In genomic region chr11:36421546-36422155, GRCh38 we compare ENCODE assay signal across 11 cellular contexts.
DNase-seq lines count a peak whose midpoint lies in the region; ATAC-seq and TF ChIP-seq lines count a peak whose summit lies in the region.
"Had no signal": no experiment of that assay in that cellular context is flagged by ENCODE, and none has a peak within 500 bp of the region (broad histone marks: within the 10 kb centered on the region; RNA-seq: fewer than 3 reads in every experiment).

No MANE protein-coding gene starts in this region.

- TF ChIP-seq CTCF in fibroblast of the aortic adventitia (IDR thresholded peaks at IDR 0.05; ENCODE audit: insufficient read depth, low read length) (no peak), esophagus squamous epithelium (IDR thresholded peaks at IDR 0.05) (no peak)

- peak overlapping the region; percentile 67 for H3K27ac Mint-ChIP-seq in T-helper 17 cell
- H3K27ac Mint-ChIP-seq in stimulated activated memory B cell treated with anti-CD40 and anti-IgM and Interleukin-4, amounts not matched to agents 10 μg/mL and 1 μg/mL and 100 μg/mL, for 72 hours: peak overlapping the region; percentile 74

- peak overlapping the region; percentile 20 for H3K4me3 Mint-ChIP-seq in activated T-cell treated with anti-CD3 and anti-CD28 coated beads, Interleukin-2, amount 50 U/mL, for 4 hours
- peak overlapping the region; percentile 50 for H3K4me3 Mint-ChIP-seq in T-helper 17 cell
- H3K4me3 Mint-ChIP-seq in stimulated activated memory B cell treated with anti-CD40 and anti-IgM and Interleukin-4, amounts not matched to agents 10 μg/mL and 1 μg/mL and 100 μg/mL, for 72 hours: no peak overlapping the region

- H3K9me3 Mint-ChIP-seq in activated T-cell treated with anti-CD3 and anti-CD28 coated beads, Interleukin-2, amount 50 U/mL, for 4 hours: no peaks in the 10 kb centered on the region
- no peaks in the 10 kb centered on the region for H3K9me3 Mint-ChIP-seq in stimulated activated memory B cell treated with anti-CD40 and anti-IgM and Interleukin-4, amounts not matched to agents 10 μg/mL and 1 μg/mL and 100 μg/mL, for 72 hours

- intact Hi-C loops in esophagus squamous epithelium (cut with DNase I): no loop called here

- H3K4me1 ChIP-seq in esophagus squamous epithelium: peaks cover 0 to 32% (median 9%) of the 10 kb centered on the region in 3 donors

- no peaks in the 10 kb centered on the region for H3K36me3 ChIP-seq in esophagus squamous epithelium
- H3K36me3 ChIP-seq: lower lobe of right lung, ovary had no signal

- H3K9me3 ChIP-seq in T-helper 17 cell (ENCODE audit: control insufficient read depth, low read length, poor library complexity, severe bottlenecking) (no peaks in the 10 kb centered on the region), esophagus squamous epithelium (no peaks in the 10 kb centered on the region)
- H3K9me3 ChIP-seq: lower lobe of right lung, ovary had no signal

- ATAC-seq in activated T-cell treated with anti-CD3 and anti-CD28 coated beads, Interleukin-2, amount 50 U/mL, for 4 hours: no peak
- no peak for ATAC-seq in T-helper 17 cell
- ATAC-seq in stimulated activated memory B cell treated with anti-CD40 and anti-IgM and Interleukin-4, amounts not matched to agents 10 μg/mL and 1 μg/mL and 100 μg/mL, for 72 hours: no peak

- H3K36me3 Mint-ChIP-seq in activated T-cell treated with anti-CD3 and anti-CD28 coated beads, Interleukin-2, amount 50 U/mL, for 4 hours (ENCODE audit: insufficient read depth): peaks cover 16% of the 10 kb centered on the region
- peaks cover 6% of the 10 kb centered on the region for H3K36me3 Mint-ChIP-seq in T-helper 17 cell (ENCODE audit: low read depth)
- no peaks in the 10 kb centered on the region for H3K36me3 Mint-ChIP-seq in stimulated activated memory B cell treated with anti-CD40 and anti-IgM and Interleukin-4, amounts not matched to agents 10 μg/mL and 1 μg/mL and 100 μg/mL, for 72 hours

- 68 to 71% methylated on average over 6 of the region's 6 CpGs for WGBS in esophagus squamous epithelium, 2 donors

- peaks cover 6% of the 10 kb centered on the region for H3K27me3 Mint-ChIP-seq in activated T-cell treated with anti-CD3 and anti-CD28 coated beads, Interleukin-2, amount 50 U/mL, for 4 hours (ENCODE audit: low read depth)
- peaks cover 33% of the 10 kb centered on the region for H3K27me3 Mint-ChIP-seq in T-helper 17 cell
- peaks cover 19% of the 10 kb centered on the region for H3K27me3 Mint-ChIP-seq in stimulated activated memory B cell treated with anti-CD40 and anti-IgM and Interleukin-4, amounts not matched to agents 10 μg/mL and 1 μg/mL and 100 μg/mL, for 72 hours

- H3K4me1 Mint-ChIP-seq in activated T-cell treated with anti-CD3 and anti-CD28 coated beads, Interleukin-2, amount 50 U/mL, for 4 hours (ENCODE audit: low read depth): peaks cover 73% of the 10 kb centered on the region
- H3K4me1 Mint-ChIP-seq in T-helper 17 cell: peaks cover 14% of the 10 kb centered on the region
- peaks cover 25% of the 10 kb centered on the region for H3K4me1 Mint-ChIP-seq in stimulated activated memory B cell treated with anti-CD40 and anti-IgM and Interleukin-4, amounts not matched to agents 10 μg/mL and 1 μg/mL and 100 μg/mL, for 72 hours

- H3K27ac ChIP-seq in esophagus squamous epithelium: peak overlapping the region in 2 of 4 donors; percentile 16 to 23
- H3K27ac ChIP-seq: lower lobe of right lung, ovary had no signal

- H3K4me3 ChIP-seq in fibroblast of the aortic adventitia (ENCODE audit: low read depth, low read length) (no peak overlapping the region), esophagus squamous epithelium (no peak overlapping the region)
- H3K4me3 ChIP-seq: lower lobe of right lung, ovary had no signal

- DNase-seq in activated T-cell treated with anti-CD3 and anti-CD28 coated beads, Interleukin-2, amount 50 U/mL, for 4 hours: no peak
- DNase-seq in activated T-cell treated with anti-CD3 and anti-CD28 coated beads, Interleukin-2, amount 50 U/mL, for 48 hours: no peak
- DNase-seq in T-helper 17 cell (no peak), fibroblast of the aortic adventitia (ENCODE audit: low read depth) (peak; percentile 25), esophagus squamous epithelium (lab: John Stamatoyannopoulos, UW) (no peak), NCI-H128 (lab: John Stamatoyannopoulos, UW; ENCODE audit: unreplicated experiment) (no peak)
- DNase-seq in NK-92 treated with Interleukin-12 subunit alpha and Interleukin-12 subunit beta, amount 100 ng/mL, for 24 hours (lab: John Stamatoyannopoulos, UW): no peak
- DNase-seq: hippocampal formation, lower lobe of right lung, ovary had no signal

- no peak for TF ChIP-seq POLR2A in esophagus squamous epithelium (IDR thresholded peaks at IDR 0.05)

- peaks cover 0 to 2% (median 0%) of the 10 kb centered on the region in 4 donors for H3K27me3 ChIP-seq in esophagus squamous epithelium
- H3K27me3 ChIP-seq: ovary had no signal
